ENCODE assay signal across 12 cellular contexts in genomic region chr22:49052560-49052959, GRCh38.
DNase-seq lines count a peak whose midpoint lies in the region; ATAC-seq and TF ChIP-seq lines count a peak whose summit lies in the region.
"Had no signal": no experiment of that assay in that cellular context is flagged by ENCODE, and none has a peak within 500 bp of the region (broad histone marks: within the 10 kb centered on the region; RNA-seq: fewer than 3 reads in every experiment).

No MANE protein-coding gene starts in this region.

- no peak for ATAC-seq in HG03571 (IDR thresholded peaks at IDR 0.05; ENCODE audit: unreplicated experiment)

- DNase-seq in activated T-cell treated with anti-CD3 and anti-CD28 coated beads, Interleukin-2, amount 50 U/mL, for 48 hours, result peak; percentile 18 to 22
- DNase-seq in kidney epithelial cell (ENCODE audit: low read depth) (no peak), spleen (no peak), GM13977 (ENCODE audit: low spot score) (no peak)
- no peak for DNase-seq in effector CD4-positive, alpha-beta T cell
- DNase-seq: DMS 273 treated with DMSO at 0.1 percent for 48 hours, NCI-H1092 treated with DMSO at 0.1 percent for 48 hours, NCI-H69 had no signal

- H3K4me1 ChIP-seq in HUES48 (ENCODE audit: control insufficient read depth, insufficient read depth, low read length) (peaks cover 22% of the 10 kb centered on the region), spleen (no peaks in the 10 kb centered on the region)
- H3K4me1 ChIP-seq: body of pancreas had no signal

- H3K27me3 ChIP-seq in HUES48 (ENCODE audit: control insufficient read depth, insufficient read depth, low read length) (no peaks in the 10 kb centered on the region), kidney epithelial cell (ENCODE audit: control insufficient read depth, insufficient read depth, low read length) (no peaks in the 10 kb centered on the region), spleen (replicated peaks in 1 of 7) (peaks cover 0 to 30% (median 0%) of the 10 kb centered on the region in 7 donors)

- in situ Hi-C loops in GM13977 (cut with MboI; ENCODE audit: low pct_unique_long_range_greater_than_20kb, low sequenced_read_pairs, unreplicated experiment), result loop anchor here (25.0 kb wide), 1 partner anchor 90 kb away; no protein-coding TSS in a partner anchor

- TF ChIP-seq CTCF in kidney epithelial cell (IDR thresholded peaks at IDR 0.05; ENCODE audit: insufficient read depth, low read length, poor library complexity, severe bottlenecking) (no peak), spleen (IDR thresholded peaks at IDR 0.05 in 8 of 11, conservative IDR thresholded peaks at IDR 0.05 in 3 of 11) (no peak), GM13977 (IDR thresholded peaks at IDR 0.05; ENCODE audit: extremely low read depth, insufficient read depth, missing control alignments) (no peak)

- intact Hi-C loops in spleen (cut with DNase I; ENCODE audit: low total_unique reads), result no loop called here

- H3K27ac ChIP-seq in HUES48 (ENCODE audit: low read depth, low read length) (no peak overlapping the region), spleen (no peak overlapping the region)
- H3K27ac ChIP-seq: body of pancreas, neutrophil had no signal

- H3K4me3 ChIP-seq in HUES48 (ENCODE audit: low read depth, low read length), result peak overlapping the region; percentile 45; the same call in 1 of the 2 replicates
- H3K4me3 ChIP-seq in kidney epithelial cell (ENCODE audit: low read depth, low read length), result peak overlapping the region; percentile 53
- peak overlapping the region in 6 of 8 donors; percentile 6 to 65 (median 22) for H3K4me3 ChIP-seq in spleen
- H3K4me3 ChIP-seq: body of pancreas had no signal

- no peak for TF ChIP-seq POLR2A in spleen (IDR thresholded peaks at IDR 0.05)

- H3K9ac ChIP-seq in HUES48 (ENCODE audit: low read depth, low read length), result 0 out of 2 replicates have a peak overlapping the region, but pooled peaks have one; percentile 15

- no peaks in the 10 kb centered on the region for H3K9me3 ChIP-seq in HUES48 (ENCODE audit: control insufficient read depth, insufficient read depth, low read length)
- no peaks in the 10 kb centered on the region for H3K9me3 ChIP-seq in spleen
- H3K9me3 ChIP-seq: body of pancreas, neutrophil had no signal

- H3K36me3 ChIP-seq in HUES48 (ENCODE audit: control insufficient read depth, insufficient read depth, low read length) (no peaks in the 10 kb centered on the region), kidney epithelial cell (ENCODE audit: control insufficient read depth, insufficient read depth, low read length) (no peaks in the 10 kb centered on the region), spleen (no peaks in the 10 kb centered on the region)
- H3K36me3 ChIP-seq: neutrophil had no signal

- 57 to 79% (median 65%) methylated on average over 12 of the region's 12 CpGs for WGBS in spleen, 5 donors

Comparison
In these comparisons a context has a peak if more than half of its experiments do, and no peak if none do; other contexts are left out.
1. DNase-seq: peak in activated T-cell treated with anti-CD3 and anti-CD28 coated beads, Interleukin-2, amount 50 U/mL, for 48 hours (2 of 2); none in kidney epithelial cell (single experiment), spleen (single experiment), GM13977 (single experiment) and effector CD4-positive, alpha-beta T cell (single experiment).
2. Peak in every context shown above with its lines, with median percentiles within 50 percentile points of each other: H3K4me3 ChIP-seq.